ENCODE assay signal across 11 cellular contexts in genomic region chr11:65853249-65853979, GRCh38. TPM values are rescaled to one million over a fixed set of nuclear protein-coding genes. Genes with fewer than 3 reads are reported as not detected.
A peak's percentile ranks its signal among the peaks of the same experiment; 100 is the strongest.
DNase-seq lines count a peak whose midpoint lies in the region; ATAC-seq, FAIRE-seq and TF ChIP-seq lines count a peak whose summit lies in the region.
"Had no signal": no experiment of that assay in that cellular context is flagged by ENCODE, and none has a peak within 500 bp of the region (broad histone marks: within the 10 kb centered on the region; RNA-seq: fewer than 3 reads in every experiment).

No MANE protein-coding gene starts in this region.

- no peak overlapping the region for H3K27ac ChIP-seq in right atrium auricular region
- H3K27ac ChIP-seq: foreskin keratinocyte, thoracic aorta had no signal

- no peaks in the 10 kb centered on the region for H3K27me3 Mint-ChIP-seq in stimulated activated memory B cell treated with anti-CD40 and anti-IgM and Interleukin-4, amounts not matched to agents 10 μg/mL and 1 μg/mL and 100 μg/mL, for 72 hours

- peaks cover 0 to 21% of the 10 kb centered on the region in 2 donors for H3K4me1 ChIP-seq in right atrium auricular region
- H3K4me1 ChIP-seq: foreskin keratinocyte had no signal

- no peak for FAIRE-seq in urothelium cell line (lab: Jason Lieb, UNC)

- H3K4me3 ChIP-seq in right atrium auricular region: no peak overlapping the region
- H3K4me3 ChIP-seq: thoracic aorta had no signal

- H3K9me3 Mint-ChIP-seq in stimulated activated memory B cell treated with anti-CD40 and anti-IgM and Interleukin-4, amounts not matched to agents 10 μg/mL and 1 μg/mL and 100 μg/mL, for 72 hours: no peaks in the 10 kb centered on the region

- no peak overlapping the region for H3K27ac Mint-ChIP-seq in stimulated activated memory B cell treated with anti-CD40 and anti-IgM and Interleukin-4, amounts not matched to agents 10 μg/mL and 1 μg/mL and 100 μg/mL, for 72 hours

- peaks cover 0 to 7% of the 10 kb centered on the region in 2 donors for H3K9me3 ChIP-seq in right atrium auricular region
- H3K9me3 ChIP-seq: thoracic aorta had no signal

- peak overlapping the region; percentile 24 for H3K4me3 Mint-ChIP-seq in stimulated activated memory B cell treated with anti-CD40 and anti-IgM and Interleukin-4, amounts not matched to agents 10 μg/mL and 1 μg/mL and 100 μg/mL, for 72 hours

- TF ChIP-seq CTCF in right atrium auricular region (IDR thresholded peaks at IDR 0.05): no peak

- intact Hi-C loops in Right ventricle myocardium inferior (cut with DNase I): loop anchor here (10.0 kb wide), 1 partner anchor 111 kb away; the partner anchor contains the start of gene SART1

- DNase-seq in Right ventricle myocardium inferior (ENCODE audit: missing footprints) (peak; percentile 39), right atrium auricular region (ENCODE audit: low spot score) (no peak), erythroblast (lab: John Stamatoyannopoulos, UW) (no peak), urothelium cell line (ENCODE audit: low spot score) (no peak), HT-29 (ENCODE audit: low spot score) (no peak), activated gamma-delta T cell (lab: John Stamatoyannopoulos, UW) (no peak)
- DNase-seq: foreskin keratinocyte, mammary epithelial cell had no signal

- ATAC-seq in Right ventricle myocardium inferior: no peak
- no peak for ATAC-seq in stimulated activated memory B cell treated with anti-CD40 and anti-IgM and Interleukin-4, amounts not matched to agents 10 μg/mL and 1 μg/mL and 100 μg/mL, for 72 hours
- ATAC-seq: foreskin keratinocyte had no signal

- H3K36me3 ChIP-seq in right atrium auricular region: peaks cover 53% of the 10 kb centered on the region

- peaks cover 40% of the 10 kb centered on the region for H3K4me1 Mint-ChIP-seq in stimulated activated memory B cell treated with anti-CD40 and anti-IgM and Interleukin-4, amounts not matched to agents 10 μg/mL and 1 μg/mL and 100 μg/mL, for 72 hours

- peaks cover 66% of the 10 kb centered on the region for H3K36me3 Mint-ChIP-seq in stimulated activated memory B cell treated with anti-CD40 and anti-IgM and Interleukin-4, amounts not matched to agents 10 μg/mL and 1 μg/mL and 100 μg/mL, for 72 hours

- peak; percentile 42 for TF ChIP-seq POLR2A in erythroblast (IDR thresholded peaks at IDR 0.05; ENCODE audit: low read length)

- H3K27me3 ChIP-seq in right atrium auricular region: no peaks in the 10 kb centered on the region
- H3K27me3 ChIP-seq: foreskin keratinocyte had no signal

TF ChIP-seq in PFSK-1, 5 proteins besides CTCF, POLR2A, EP300 and RAD21:
- no peak for TF ChIP-seq FOXP2 (optimal IDR thresholded peaks at IDR 0.05; ENCODE audit: borderline replicate concordance, extremely low read depth, extremely low read length, insufficient read depth)
- TF ChIP-seq POLR2AphosphoS5 (IDR thresholded peaks at IDR 0.05; ENCODE audit: low read depth, low read length): 0 out of 2 replicates have a peak, but pooled peaks have one; percentile 25

RNA-seq across cellular contexts. Expression of gene CFL1, which starts 4.6 kb away (rescaled TPM):
- total RNA-seq in Right ventricle myocardium inferior (386 TPM), right atrium auricular region (100 to 1,000 TPM; 365 to 493 TPM)
- polyA plus RNA-seq in PFSK-1 (2012; ENCODE audit: insufficient read length, low read depth): 855 TPM
- 2,410 and 2,611 TPM in 2 replicates for total RNA-seq in HT-29 (2014; rRNA removed; shearing (Covaris generic))

RNA-seq across cellular contexts. Expression of gene MUS81, which starts 6.8 kb away (rescaled TPM):
- total RNA-seq in Right ventricle myocardium inferior: 35.5 TPM
- 10 to 100 TPM; 23.4 to 26.3 TPM for total RNA-seq in right atrium auricular region
- 159 TPM for polyA plus RNA-seq in PFSK-1 (2012; ENCODE audit: insufficient read length, low read depth)
- 118 and 143 TPM in 2 replicates for total RNA-seq in HT-29 (2014; rRNA removed; shearing (Covaris generic))

RNA-seq across cellular contexts. Expression of gene EFEMP2, which starts 19.2 kb away (rescaled TPM):
- 83.1 TPM for total RNA-seq in Right ventricle myocardium inferior
- 100 to 1,000 TPM; 117 to 156 TPM for total RNA-seq in right atrium auricular region
- 4.6 TPM for polyA plus RNA-seq in PFSK-1 (2012; ENCODE audit: insufficient read length, low read depth)
- total RNA-seq in HT-29 (2014; rRNA removed; shearing (Covaris generic)): 1.2 and 1.6 TPM in 2 replicates

RNA-seq across cellular contexts. Expression of gene SNX32, which starts 19.7 kb away (rescaled TPM):
- total RNA-seq in Right ventricle myocardium inferior: not detected
- under 1 TPM; 0.20 to 0.37 TPM for total RNA-seq in right atrium auricular region
- polyA plus RNA-seq in PFSK-1 (2012; ENCODE audit: insufficient read length, low read depth): not detected
- total RNA-seq in HT-29 (2014; rRNA removed; shearing (Covaris generic)): not detected in 2 replicates

RNA-seq across cellular contexts. Expression of gene CTSW, which starts 26.2 kb away (rescaled TPM):
- total RNA-seq in Right ventricle myocardium inferior: 1.1 TPM
- 1 to 10 TPM in 1 of 2 donors, under 1 TPM in 1; 0.39 to 1.1 TPM for total RNA-seq in right atrium auricular region
- polyA plus RNA-seq in PFSK-1 (2012; ENCODE audit: insufficient read length, low read depth): 0.29 TPM
- total RNA-seq in HT-29 (2014; rRNA removed; shearing (Covaris generic)): not detected in 2 replicates
- total RNA-seq: foreskin keratinocyte, mammary epithelial cell had no signal
- polyA plus RNA-seq: foreskin keratinocyte had no signal

Comparison
In these comparisons a context has a peak if more than half of its experiments do, and no peak if none do; other contexts are left out.
1. RNA of gene EFEMP2, which starts 19.2 kb away (total RNA-seq): 117 to 156 TPM in right atrium auricular region and 83.1 TPM in Right ventricle myocardium inferior (single experiment); 1.2 to 1.6 TPM in HT-29; every median in the first group is over 10 times any median in the second.